Comparison of ENCODE assay signal across 19 cellular contexts in genomic region chr13:27793377-27794074, GRCh38. TPM values are rescaled to one million over a fixed set of nuclear protein-coding genes. Genes with fewer than 3 reads are reported as not detected.
A peak's percentile ranks its signal among the peaks of the same experiment; 100 is the strongest.
DNase-seq lines count a peak whose midpoint lies in the region; ATAC-seq and TF ChIP-seq lines count a peak whose summit lies in the region.
"Had no signal": no experiment of that assay in that cellular context is flagged by ENCODE, and none has a peak within 500 bp of the region (broad histone marks: within the 10 kb centered on the region; RNA-seq: fewer than 3 reads in every experiment).

No MANE protein-coding gene starts in this region.

- no peaks in the 10 kb centered on the region for H3K36me3 ChIP-seq in CD8-positive, alpha-beta T cell (ENCODE audit: insufficient read depth, low read length)
- H3K36me3 ChIP-seq in lower lobe of right lung: no peaks in the 10 kb centered on the region
- H3K36me3 ChIP-seq in Caco-2 (ENCODE audit: control insufficient read depth, insufficient read depth, low read length): no peaks in the 10 kb centered on the region
- H3K36me3 ChIP-seq: right lobe of liver, upper lobe of left lung had no signal

- no peaks in the 10 kb centered on the region for H3K9me3 ChIP-seq in CD8-positive, alpha-beta T cell (ENCODE audit: low read length)
- H3K9me3 ChIP-seq in lower lobe of right lung: no peaks in the 10 kb centered on the region
- H3K9me3 ChIP-seq in Caco-2: no peaks in the 10 kb centered on the region
- H3K9me3 ChIP-seq: right lobe of liver, upper lobe of left lung had no signal

- no TSS peak for BruUV-seq in Caco-2 (replicated peaks; lab: Mats Ljungman, UMichigan)

- H3K4me3 Mint-ChIP-seq in CD8-positive, alpha-beta T cell: peak overlapping the region; percentile 12
- H3K4me3 Mint-ChIP-seq in T-cell (peak overlapping the region in 2 of 3 donors; percentile 9 to 86), Caco-2 (ENCODE audit: unreplicated experiment) (no peak overlapping the region)

- no peak overlapping the region for H3K4me3 ChIP-seq in CD8-positive, alpha-beta T cell (ENCODE audit: low read depth, low read length)
- H3K4me3 ChIP-seq in lower lobe of right lung: no peak overlapping the region
- no peak overlapping the region for H3K4me3 ChIP-seq in Caco-2 (ENCODE audit: low read depth, low read length)
- H3K4me3 ChIP-seq: right lobe of liver had no signal

- H3K27ac ChIP-seq in CD8-positive, alpha-beta T cell (ENCODE audit: low read depth, low read length): no peak overlapping the region
- no peak overlapping the region for H3K27ac ChIP-seq in lower lobe of right lung
- H3K27ac ChIP-seq: parathyroid adenoma, right lobe of liver, upper lobe of left lung had no signal

- H3K4me1 Mint-ChIP-seq in CD8-positive, alpha-beta T cell (ENCODE audit: low read depth): peaks cover 40% of the 10 kb centered on the region
- H3K4me1 Mint-ChIP-seq in T-cell: peaks cover 39 to 46% (median 41%) of the 10 kb centered on the region in 3 donors
- peaks cover 15% of the 10 kb centered on the region for H3K4me1 Mint-ChIP-seq in Caco-2 (ENCODE audit: low read depth, unreplicated experiment)

- no peak for TF ChIP-seq CTCF in CD8-positive, alpha-beta T cell (IDR thresholded peaks at IDR 0.05)
- no peak for TF ChIP-seq CTCF in lower lobe of right lung (IDR thresholded peaks at IDR 0.05)
- no peak for TF ChIP-seq CTCF in Caco-2 (IDR thresholded peaks at IDR 0.05; ENCODE audit: insufficient read depth in 1 of 2, low read depth in 1 of 2, low read length in 1 of 2, severe bottlenecking in 1 of 2, unreplicated experiment in 1 of 2)

- no peaks in the 10 kb centered on the region for H3K36me3 Mint-ChIP-seq in CD8-positive, alpha-beta T cell
- H3K36me3 Mint-ChIP-seq in T-cell (no peaks in the 10 kb centered on the region), Caco-2 (ENCODE audit: insufficient read depth, unreplicated experiment) (no peaks in the 10 kb centered on the region)

- POLR2A ChIA-PET in CD8-positive, alpha-beta T cell (lab: Charles Lee): no interaction called here
- POLR2A ChIA-PET in T-cell (lab: Charles Lee) (no interaction called here), Caco-2 (lab: Charles Lee) (no interaction called here)

- no peak for DNase-seq in CD8-positive, alpha-beta T cell
- peak; percentile 24 for DNase-seq in ELF-1 (ENCODE audit: low read depth, low spot score)
- DNase-seq in T-cell: no peak
- DNase-seq in mesenteric fat pad (ENCODE audit: low spot score): peak; percentile 83
- DNase-seq in lower lobe of right lung: no peak
- DNase-seq in Caco-2: no peak
- no peak for DNase-seq in activated gamma-delta T cell (lab: John Stamatoyannopoulos, UW)
- DNase-seq: activated CD4-positive, alpha-beta T cell treated with anti-CD3 and anti-CD28 coated beads for 4 hours; activated effector memory CD4-positive, alpha-beta T cell treated with anti-CD3 and anti-CD28 coated beads, Interleukin-2, amount 50 U/mL, for 16 hours; amygdala; Calu3; central memory CD4-positive, alpha-beta T cell; NCI-H1417; right lobe of liver; stimulated activated naive CD4-positive, alpha-beta T cell treated with Interleukin-2 at 50 U/mL for 16 hours had no signal

- peaks cover 72% of the 10 kb centered on the region for H3K27me3 Mint-ChIP-seq in CD8-positive, alpha-beta T cell (ENCODE audit: low read depth)
- H3K27me3 Mint-ChIP-seq in T-cell (peaks cover 68 to 86% of the 10 kb centered on the region in 2 donors), Caco-2 (ENCODE audit: insufficient read depth, unreplicated experiment) (peaks cover 51% of the 10 kb centered on the region)

- H3K9me3 Mint-ChIP-seq in CD8-positive, alpha-beta T cell: no peaks in the 10 kb centered on the region
- H3K9me3 Mint-ChIP-seq in T-cell: no peaks in the 10 kb centered on the region
- H3K9me3 Mint-ChIP-seq in Caco-2 (ENCODE audit: unreplicated experiment): no peaks in the 10 kb centered on the region

- H3K27ac Mint-ChIP-seq in CD8-positive, alpha-beta T cell: no peak overlapping the region
- H3K27ac Mint-ChIP-seq in T-cell: no peak overlapping the region
- H3K27ac Mint-ChIP-seq in Caco-2 (ENCODE audit: unreplicated experiment): no peak overlapping the region

- ATAC-seq in CD8-positive, alpha-beta T cell: no peak
- ATAC-seq in T-cell (replicated peaks in 1 of 4): no peak
- ATAC-seq in lower lobe of right lung: no peak
- ATAC-seq: right lobe of liver, SK-N-SH treated with all-trans-retinoic acid at 6 μM for 48 hours had no signal

- peaks cover 45% of the 10 kb centered on the region for H3K27me3 ChIP-seq in CD8-positive, alpha-beta T cell (ENCODE audit: insufficient read depth, low read length)
- H3K27me3 ChIP-seq in lower lobe of right lung (ENCODE audit: low read depth): peaks cover 100% of the 10 kb centered on the region
- peaks cover 7% of the 10 kb centered on the region for H3K27me3 ChIP-seq in Caco-2 (replicated peaks; ENCODE audit: control insufficient read depth, insufficient read depth, low read length)

- CTCF ChIA-PET in CD8-positive, alpha-beta T cell (lab: Charles Lee): no interaction called here
- CTCF ChIA-PET in T-cell (lab: Charles Lee) (no interaction called here), Caco-2 (lab: Charles Lee) (interaction anchor here (1.3 kb wide), 1 partner anchor 33 kb away, joined by 3 read pairs; no protein-coding TSS in a partner anchor)

- H3K4me1 ChIP-seq in CD8-positive, alpha-beta T cell (ENCODE audit: insufficient read depth, low read length): peaks cover 26% of the 10 kb centered on the region
- peaks cover 36% of the 10 kb centered on the region for H3K4me1 ChIP-seq in lower lobe of right lung
- peaks cover 24% of the 10 kb centered on the region for H3K4me1 ChIP-seq in Caco-2
- H3K4me1 ChIP-seq: parathyroid adenoma had no signal

- intact Hi-C loops in CD8-positive, alpha-beta T cell (cut with DNase I, micrococcal nuclease): loop anchor here (5.0 kb wide), 1 partner anchor 171 kb away; the partner anchor contains the start of genes LNX2 (in 2 of the 2) and POLR1D (in 2 of the 2)
- intact Hi-C loops in lower lobe of right lung (cut with DNase I) (no loop called here), Caco-2 (cut with micrococcal nuclease; ENCODE audit: unreplicated experiment) (no loop called here)

RNA-seq across cellular contexts. Expression of gene GSX1, which starts 1.2 kb away (rescaled TPM):
- not detected for total RNA-seq in CD8-positive, alpha-beta T cell
- not detected for total RNA-seq in T-cell
- total RNA-seq in mesenteric fat pad: not detected
- total RNA-seq in lower lobe of right lung: not detected
- not detected in 2 replicates for total RNA-seq in Caco-2 (2022)
- total RNA-seq: Calu3, esophagus mucosa, right lobe of liver, upper lobe of left lung had no signal

Comparison
In these comparisons a context has a peak if more than half of its experiments do, and no peak if none do; other contexts are left out.
1. DNase-seq: peak in ELF-1 (single experiment) and mesenteric fat pad (single experiment); none in CD8-positive, alpha-beta T cell (0 of 7), T-cell (0 of 34), lower lobe of right lung (single experiment), Caco-2 (0 of 2) and activated gamma-delta T cell (single experiment).
2. intact Hi-C loops: an anchor here in CD8-positive, alpha-beta T cell (5.0 kb wide); none called in lower lobe of right lung and Caco-2.